In the genomic region with DNA sequence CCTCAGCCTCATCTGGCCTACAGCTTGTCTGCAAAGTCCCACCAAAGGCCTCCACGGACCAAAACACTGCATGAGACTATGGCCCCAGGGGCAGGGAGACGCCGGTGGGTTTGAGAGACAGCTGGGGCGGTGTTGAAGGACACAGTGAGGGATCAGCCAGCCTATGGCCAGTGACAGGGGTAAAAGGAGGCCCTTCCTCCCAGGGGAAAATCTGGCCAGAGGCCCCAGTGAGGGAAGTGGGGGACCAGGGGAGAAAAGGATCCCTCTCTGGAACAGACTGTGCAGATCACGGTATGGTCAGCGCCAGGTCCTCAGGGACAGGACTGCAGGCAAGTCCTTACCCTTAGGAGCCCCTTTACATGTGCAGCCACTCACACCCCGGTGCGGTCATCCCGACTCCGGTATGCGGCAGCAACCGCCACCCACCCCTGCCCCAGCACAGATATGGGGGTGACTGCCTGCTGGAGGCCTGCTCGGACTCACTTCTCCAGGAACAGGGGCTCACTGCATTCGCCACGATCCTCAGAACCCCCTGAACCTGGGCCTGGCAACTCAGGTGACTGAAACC, we compare ENCODE assay signal across 8 cellular contexts. TPM values are rescaled to one million over a fixed set of nuclear protein-coding genes. Genes with fewer than 3 reads are reported as not detected.
DNase-seq lines count a peak whose midpoint lies in the region; ATAC-seq and TF ChIP-seq lines count a peak whose summit lies in the region.

No MANE protein-coding gene starts in this region.

- ATAC-seq in HG03280 (IDR thresholded peaks at IDR 0.05; ENCODE audit: unreplicated experiment) (no peak), GM19452 (IDR thresholded peaks at IDR 0.05; ENCODE audit: unreplicated experiment) (no peak), HG02970 (IDR thresholded peaks at IDR 0.05; ENCODE audit: low FRiP score, unreplicated experiment) (no peak)

- H3K27me3 ChIP-seq in HUES48 (ENCODE audit: control insufficient read depth, insufficient read depth, low read length), result no peaks in the 10 kb centered on the region
- H3K27me3 ChIP-seq in adrenal gland, result no peaks in the 10 kb centered on the region

- H3K4me3 ChIP-seq in AG10803 (ENCODE audit: low read length) (peak overlapping the region; percentile 86), HUES48 (ENCODE audit: low read depth, low read length) (peak overlapping the region; percentile 76), adrenal gland (peak overlapping the region; percentile 2 to 100 (median 78))

- intact Hi-C loops in adrenal gland (cut with DNase I), result no loop called here

- no peak for TF ChIP-seq CTCF in AG10803 (conservative IDR thresholded peaks at IDR 0.05; ENCODE audit: low read length)
- TF ChIP-seq CTCF in adrenal gland (IDR thresholded peaks at IDR 0.05), result no peak

- H3K9ac ChIP-seq in HUES48 (ENCODE audit: low read depth, low read length), result peak overlapping the region; percentile 70

- H3K27ac ChIP-seq in HUES48 (ENCODE audit: low read depth, low read length) (peak overlapping the region; percentile 83), adrenal gland (peak overlapping the region; percentile 87 to 98 (median 94)), temporal lobe (ENCODE audit: low read depth, low read length) (peak overlapping the region; percentile 83)

- WGBS in adrenal gland, 4 donors, result 6 to 39% (median 9%) methylated on average over 4 to 15 of the region's 15 CpGs

- no peak for TF ChIP-seq POLR2A in adrenal gland (IDR thresholded peaks at IDR 0.05)

- peaks cover 8% of the 10 kb centered on the region for H3K36me3 ChIP-seq in HUES48 (ENCODE audit: control insufficient read depth, insufficient read depth, low read length)
- peaks cover 0 to 9% of the 10 kb centered on the region in 2 donors for H3K36me3 ChIP-seq in adrenal gland (replicated peaks in 1 of 2)

- H3K9me3 ChIP-seq in HUES48 (ENCODE audit: control insufficient read depth, insufficient read depth, low read length), result no peaks in the 10 kb centered on the region
- H3K9me3 ChIP-seq in adrenal gland (replicated peaks in 1 of 3), result no peaks in the 10 kb centered on the region

- peaks cover 50% of the 10 kb centered on the region for H3K4me1 ChIP-seq in HUES48 (ENCODE audit: control insufficient read depth, insufficient read depth, low read length)
- H3K4me1 ChIP-seq in adrenal gland (replicated peaks in 1 of 2), result peaks cover 59 to 65% of the 10 kb centered on the region in 2 donors

- DNase-seq in AG10803 (ENCODE audit: low read depth), result no peak
- DNase-seq in adrenal gland, result peak in 3 of 7 donors; percentile 37 to 52 (median 40)
- peak; percentile 32 for DNase-seq in kidney tubule cell (ENCODE audit: low spot score)

RNA-seq across cellular contexts. Expression of gene CERS2, which starts 1.3 kb away (rescaled TPM):
- total RNA-seq in adrenal gland, result 100 to 1,000 TPM; 297 to 682 (median 505) TPM
- 100 to 1,000 TPM; 482 to 547 (median 520) TPM for polyA plus RNA-seq in adrenal gland
- 21.4 TPM for total RNA-seq in temporal lobe

RNA-seq across cellular contexts. Expression of gene ANXA9, which starts 8.8 kb away (rescaled TPM):
- total RNA-seq in adrenal gland, result 1 to 10 TPM in 2 of 8 donors, under 1 TPM in 6; 0.24 to 3.2 (median 0.54) TPM
- polyA plus RNA-seq in adrenal gland, result under 1 TPM; 0.18 to 0.56 (median 0.40) TPM
- not detected for total RNA-seq in temporal lobe

RNA-seq across cellular contexts. Expression of gene MINDY1, which starts 33.4 kb away (rescaled TPM):
- total RNA-seq in adrenal gland (10 to 100 TPM; 13.3 to 37.5 (median 34.4) TPM), temporal lobe (10.8 TPM)
- 10 to 100 TPM in 2 of 3 donors, 1 to 10 TPM in 1; 6.0 to 12.5 (median 12.5) TPM for polyA plus RNA-seq in adrenal gland

RNA-seq across cellular contexts. Expression of gene PRUNE1, which starts 34.9 kb away (rescaled TPM):
- total RNA-seq in adrenal gland (10 to 100 TPM; 12.3 to 25.7 (median 20.2) TPM), temporal lobe (25.6 TPM)
- polyA plus RNA-seq in adrenal gland, result 10 to 100 TPM; 10.2 to 16.1 (median 10.9) TPM

RNA-seq across cellular contexts. Expression of gene SETDB1, which starts 47.2 kb away (rescaled TPM):
- total RNA-seq in adrenal gland (10 to 100 TPM; 12.6 to 46.6 (median 31.9) TPM), temporal lobe (39.8 TPM)
- polyA plus RNA-seq in adrenal gland, result 10 to 100 TPM; 28.9 to 50.4 (median 41.3) TPM

Comparison
In these comparisons a context has a peak if more than half of its experiments do, and no peak if none do; other contexts are left out.
1. RNA of gene CERS2, which starts 1.3 kb away (total RNA-seq): 297 to 682 TPM in adrenal gland; 21.4 TPM in temporal lobe (single experiment); every median in the first group is over 10 times any median in the second.
2. Peak in every context shown above with its lines, with median percentiles within 50 percentile points of each other: H3K4me3 ChIP-seq and H3K27ac ChIP-seq.